Comparison of ENCODE assay signal across 8 cellular contexts in genomic region chr5:43065384-43066230, GRCh38. TPM values are rescaled to one million over a fixed set of nuclear protein-coding genes. Genes with fewer than 3 reads are reported as not detected.
DNase-seq lines count a peak whose midpoint lies in the region; ATAC-seq and TF ChIP-seq lines count a peak whose summit lies in the region.

No MANE protein-coding gene starts in this region.

- H3K9ac ChIP-seq in DND-41 (ENCODE audit: low read depth, low read length) (peak overlapping the region; percentile 95), mucosa of stomach (ENCODE audit: low read length) (peak overlapping the region; percentile 100)

- H3K27ac Mint-ChIP-seq in HFFc6 = peak overlapping the region; percentile 98

- H3K4me1 ChIP-seq in DND-41 (ENCODE audit: insufficient read depth, low read length) (peaks cover 41% of the 10 kb centered on the region), mucosa of stomach (ENCODE audit: control insufficient read depth, insufficient read depth, low read length) (peaks cover 17% of the 10 kb centered on the region)

- H3K27ac ChIP-seq in DND-41 (ENCODE audit: low read length) (peak overlapping the region; percentile 95), epithelial cell of prostate (peak overlapping the region; percentile 95)

- peak; percentile 73 for DNase-seq in DND-41
- DNase-seq in HFFc6 = peak; percentile 58
- DNase-seq in NCI-H345 (lab: John Stamatoyannopoulos, UW) = peak; percentile 43
- DNase-seq in activated CD8-positive, alpha-beta memory T cell treated with anti-CD3 and anti-CD28 coated beads, Interleukin-2, amount 50 U/mL, for 48 hours = peak; percentile 81
- DNase-seq in epithelial cell of prostate (ENCODE audit: low read depth, low spot score) = no peak
- DNase-seq in stimulated activated naive CD4-positive, alpha-beta T cell treated with Interleukin-2 at 50 U/mL for 16 hours (lab: John Stamatoyannopoulos, UW) = peak; percentile 46
- no peak for DNase-seq in 8988T

- peaks cover 88% of the 10 kb centered on the region for H3K79me2 ChIP-seq in DND-41 (ENCODE audit: insufficient read depth, low read length)

- TF ChIP-seq CTCF in DND-41 (IDR thresholded peaks at IDR 0.05; ENCODE audit: borderline replicate concordance, extremely low read depth, low read length, poor library complexity, severe bottlenecking) = peak; percentile 3
- no peak for TF ChIP-seq CTCF in HFFc6 (IDR thresholded peaks at IDR 0.05)

- ATAC-seq in DND-41 (ENCODE audit: insufficient read depth, low read depth) = peak; percentile 7

- H2AFZ ChIP-seq in DND-41 (ENCODE audit: low read depth, low read length) = peak overlapping the region; percentile 93

- peaks cover 65% of the 10 kb centered on the region for H3K4me1 Mint-ChIP-seq in HFFc6 (ENCODE audit: low read depth)

- no peaks in the 10 kb centered on the region for H3K9me3 ChIP-seq in DND-41 (ENCODE audit: insufficient read depth, low read length, severe bottlenecking)
- H3K9me3 ChIP-seq in mucosa of stomach (ENCODE audit: control insufficient read depth, low read length) = no peaks in the 10 kb centered on the region

- H4K20me1 ChIP-seq in DND-41 (ENCODE audit: insufficient read depth, low read length) = no peaks in the 10 kb centered on the region

- H3K27me3 ChIP-seq in DND-41 (ENCODE audit: insufficient read depth, low read length, poor library complexity) (no peaks in the 10 kb centered on the region), mucosa of stomach (ENCODE audit: control insufficient read depth, insufficient read depth, low read length) (no peaks in the 10 kb centered on the region)

- H3K36me3 ChIP-seq in DND-41 (ENCODE audit: insufficient read depth, low read length) (peaks cover 14% of the 10 kb centered on the region), mucosa of stomach (ENCODE audit: control insufficient read depth, insufficient read depth, low read length) (no peaks in the 10 kb centered on the region)

- H3K4me2 ChIP-seq in DND-41 (ENCODE audit: insufficient read depth, low read length) = peak overlapping the region; percentile 79

- peaks cover 4% of the 10 kb centered on the region for H3K27me3 Mint-ChIP-seq in HFFc6 (ENCODE audit: insufficient read depth)

- peaks cover 40% of the 10 kb centered on the region for H3K36me3 Mint-ChIP-seq in HFFc6 (ENCODE audit: low read depth)

- H3K4me3 Mint-ChIP-seq in HFFc6 = peak overlapping the region; percentile 95

- H3K4me3 ChIP-seq in DND-41 (ENCODE audit: low read depth in 1 of 2, low read length in 2 of 2) (peak overlapping the region; percentile 84 to 89), mucosa of stomach (ENCODE audit: low read length) (peak overlapping the region; percentile 96)

- no peaks in the 10 kb centered on the region for H3K9me3 Mint-ChIP-seq in HFFc6

RNA-seq across cellular contexts. Expression of gene ANXA2R, which starts 25.5 kb away (rescaled TPM):
- total RNA-seq in HFFc6 (2021; fragmentation: NEBNext Ultra II Directional; extraction: Animal tissue kit (Norgen Biotek cat#: 25700)) = 1 to 10 TPM in 3 of 6 experiments, under 1 TPM in 3; 0.85 to 1.5 (median 1.1) TPM

RNA-seq across cellular contexts. Expression of gene ZNF131, which starts 55.1 kb away (rescaled TPM):
- total RNA-seq in HFFc6 (2021; fragmentation: NEBNext Ultra II Directional; extraction: Animal tissue kit (Norgen Biotek cat#: 25700)) = 10 to 100 TPM; 29.1 to 34.3 (median 31.8) TPM

Comparison
In these comparisons a context has a peak if more than half of its experiments do, and no peak if none do; other contexts are left out.
1. DNase-seq: peak in DND-41 (single experiment), HFFc6 (single experiment), NCI-H345 (single experiment), activated CD8-positive, alpha-beta memory T cell treated with anti-CD3 and anti-CD28 coated beads, Interleukin-2, amount 50 U/mL, for 48 hours (single experiment) and stimulated activated naive CD4-positive, alpha-beta T cell treated with Interleukin-2 at 50 U/mL for 16 hours (single experiment); none in epithelial cell of prostate (single experiment) and 8988T (single experiment).